In genomic region chr2:223114917-223115316, GRCh38 we compare ENCODE assay signal across 30 cellular contexts.
"Had no signal": no experiment of that assay in that cellular context is flagged by ENCODE, and none has a peak within 500 bp of the region (broad histone marks: within the 10 kb centered on the region; RNA-seq: fewer than 3 reads in every experiment).

No MANE protein-coding gene starts in this region.

- H3K9ac ChIP-seq: parathyroid adenoma had no signal

- H3K4me3 Mint-ChIP-seq: natural killer cell treated with Interleukin-12 subunit alpha and Interleukin-12 subunit beta and Interleukin-15 and Interleukin-18, amount 100 ng/mL, for 72 hours; nephron progenitor cell; neural crest cell; stimulated activated effector memory CD8-positive, alpha-beta T cell treated with anti-CD3 and anti-CD28 coated beads, Interleukin-12 subunit alpha, Interleukin-12 subunit beta, amount 100 ng/mL, for 72 hours; stimulated activated naive B cell treated with anti-CD40 and anti-IgM and Interleukin-4, amounts not matched to agents 10 μg/mL and 1 μg/mL and 100 μg/mL, for 72 hours; stimulated activated naive CD8-positive, alpha-beta T cell treated with anti-CD3 and anti-CD28 coated beads, Interleukin-15, Interleukin-2, amounts not matched to agents 100 ng/mL and 50 ng/mL, for 24 hours had no signal

- H3K36me3 Mint-ChIP-seq: natural killer cell treated with Interleukin-12 subunit alpha and Interleukin-12 subunit beta and Interleukin-15 and Interleukin-18, amount 100 ng/mL, for 72 hours; stimulated activated effector memory CD8-positive, alpha-beta T cell treated with anti-CD3 and anti-CD28 coated beads, Interleukin-12 subunit alpha, Interleukin-12 subunit beta, amount 100 ng/mL, for 72 hours; stimulated activated naive B cell treated with anti-CD40 and anti-IgM and Interleukin-4, amounts not matched to agents 10 μg/mL and 1 μg/mL and 100 μg/mL, for 72 hours had no signal

- H3K4me1 Mint-ChIP-seq: nephron progenitor cell; neural crest cell; stimulated activated effector memory CD8-positive, alpha-beta T cell treated with anti-CD3 and anti-CD28 coated beads, Interleukin-12 subunit alpha, Interleukin-12 subunit beta, amount 100 ng/mL, for 72 hours; stimulated activated naive B cell treated with anti-CD40 and anti-IgM and Interleukin-4, amounts not matched to agents 10 μg/mL and 1 μg/mL and 100 μg/mL, for 72 hours had no signal

- ATAC-seq: natural killer cell treated with Interleukin-12 subunit alpha and Interleukin-12 subunit beta and Interleukin-15 and Interleukin-18, amount 100 ng/mL, for 72 hours; psoas muscle; right cardiac atrium; right lobe of liver; stimulated activated effector memory CD8-positive, alpha-beta T cell treated with anti-CD3 and anti-CD28 coated beads, Interleukin-12 subunit alpha, Interleukin-12 subunit beta, amount 100 ng/mL, for 72 hours; stimulated activated naive B cell treated with anti-CD40 and anti-IgM and Interleukin-4, amounts not matched to agents 10 μg/mL and 1 μg/mL and 100 μg/mL, for 72 hours had no signal

- H3K27ac ChIP-seq: neutrophil, ovary, parathyroid adenoma, psoas muscle, right lobe of liver, sigmoid colon, stomach, thoracic aorta, thyroid gland, tibial nerve, upper lobe of left lung, vagina had no signal

- H3K4me1 ChIP-seq: parathyroid adenoma, psoas muscle, right lobe of liver, sigmoid colon, stomach, thyroid gland, tibial nerve, upper lobe of left lung, vagina had no signal

- H3K27me3 ChIP-seq: neutrophil, ovary, right lobe of liver, sigmoid colon, stomach, thyroid gland, tibial nerve, upper lobe of left lung, vagina had no signal

- H3K4me3 ChIP-seq: ovary, psoas muscle, right lobe of liver, sigmoid colon, stomach, thoracic aorta, thyroid gland, tibial nerve, upper lobe of left lung, vagina had no signal

- H3K79me2 ChIP-seq: parathyroid adenoma had no signal

- FAIRE-seq: small intestine, urothelium cell line had no signal

- DNase-seq: nephron progenitor cell; nucleus accumbens; ovary; posterior cingulate gyrus; psoas muscle; right cardiac atrium; right lobe of liver; sigmoid colon; small intestine; stimulated activated CD4-positive, alpha-beta T cell treated with anti-CD3 and anti-CD28 coated beads, Interleukin-15, amount 100 ng/mL, for 24 hours; stimulated activated CD4-positive, alpha-beta T cell treated with anti-CD3 and anti-CD28 coated beads, Interleukin-2, amount 100 ng/mL, for 24 hours; stimulated activated CD4-positive, alpha-beta T cell treated with anti-CD3 and anti-CD28 coated beads, Interleukin-2, amount 100 ng/mL, for 48 hours; stimulated activated CD4-positive, alpha-beta T cell treated with anti-CD3 and anti-CD28 coated beads, Interleukin-4, amount 100 ng/mL, for 24 hours; stimulated activated naive B cell treated with anti-CD40 and anti-IgM and Interleukin-4, amounts not matched to agents 10 μg/mL and 1 μg/mL and 100 μg/mL, for 72 hours; stimulated activated naive CD4-positive, alpha-beta T cell treated with Interleukin-2 at 50 U/mL for 16 hours; stomach; thyroid gland; trophoblast cell had no signal

- H3K27ac Mint-ChIP-seq: natural killer cell treated with Interleukin-12 subunit alpha and Interleukin-12 subunit beta and Interleukin-15 and Interleukin-18, amount 100 ng/mL, for 72 hours; nephron progenitor cell; progenitor cell of endocrine pancreas; stimulated activated effector memory CD8-positive, alpha-beta T cell treated with anti-CD3 and anti-CD28 coated beads, Interleukin-12 subunit alpha, Interleukin-12 subunit beta, amount 100 ng/mL, for 72 hours; stimulated activated naive B cell treated with anti-CD40 and anti-IgM and Interleukin-4, amounts not matched to agents 10 μg/mL and 1 μg/mL and 100 μg/mL, for 72 hours; stimulated activated naive CD8-positive, alpha-beta T cell treated with anti-CD3 and anti-CD28 coated beads, Interleukin-15, Interleukin-2, amounts not matched to agents 100 ng/mL and 50 ng/mL, for 24 hours had no signal

- H3K9me3 Mint-ChIP-seq: natural killer cell treated with Interleukin-12 subunit alpha and Interleukin-12 subunit beta and Interleukin-15 and Interleukin-18, amount 100 ng/mL, for 72 hours; neural crest cell; stimulated activated effector memory CD8-positive, alpha-beta T cell treated with anti-CD3 and anti-CD28 coated beads, Interleukin-12 subunit alpha, Interleukin-12 subunit beta, amount 100 ng/mL, for 72 hours; stimulated activated naive CD8-positive, alpha-beta T cell treated with anti-CD3 and anti-CD28 coated beads, Interleukin-15, Interleukin-2, amounts not matched to agents 100 ng/mL and 50 ng/mL, for 24 hours had no signal

- H2AFZ ChIP-seq: parathyroid adenoma had no signal

- H3K9me3 ChIP-seq: neutrophil, ovary, psoas muscle, right lobe of liver, sigmoid colon, stomach, thoracic aorta, thyroid gland, tibial nerve, upper lobe of left lung, vagina had no signal

- H3K27me3 Mint-ChIP-seq: natural killer cell treated with Interleukin-12 subunit alpha and Interleukin-12 subunit beta and Interleukin-15 and Interleukin-18, amount 100 ng/mL, for 72 hours had no signal

- H3K36me3 ChIP-seq: neutrophil, ovary, right lobe of liver, sigmoid colon, stomach, thoracic aorta, thyroid gland, tibial nerve, upper lobe of left lung, vagina had no signal
